Comparison of ENCODE assay signal across 9 cellular contexts in the genomic region with DNA sequence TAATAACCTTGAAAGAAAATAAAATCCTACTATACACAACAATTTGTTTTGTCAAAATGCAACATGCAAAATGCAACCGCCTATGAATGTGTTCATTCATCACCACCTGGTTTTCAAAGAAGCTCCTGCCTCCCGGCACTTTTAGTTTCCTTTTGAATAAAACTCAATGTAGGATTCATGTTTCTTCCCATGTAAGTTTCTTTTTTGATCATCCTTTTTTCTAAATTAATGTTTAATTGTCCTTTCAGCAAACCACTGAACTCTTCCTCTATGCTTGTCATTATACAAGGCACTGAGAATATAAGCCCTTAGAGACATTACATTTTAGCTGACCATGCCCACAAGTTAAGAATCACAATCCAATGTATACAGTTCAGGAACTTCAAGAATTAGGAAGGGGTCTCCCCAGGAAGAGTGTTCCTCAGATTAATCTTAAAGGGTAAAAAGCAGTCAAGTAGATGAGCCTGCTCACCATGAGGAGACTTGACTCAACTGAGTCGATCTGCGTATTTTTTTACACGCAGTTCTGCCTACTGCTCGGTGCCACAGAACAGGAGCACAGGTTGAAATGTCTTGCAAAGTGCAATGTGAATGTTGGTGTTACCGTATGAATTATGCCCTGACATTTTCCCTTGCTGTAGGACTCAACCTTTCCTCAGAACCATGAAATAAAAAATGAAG. TPM values are rescaled to one million over a fixed set of nuclear protein-coding genes. Genes with fewer than 3 reads are reported as not detected.
DNase-seq lines count a peak whose midpoint lies in the region; ATAC-seq and TF ChIP-seq lines count a peak whose summit lies in the region.
"Had no signal": no experiment of that assay in that cellular context is flagged by ENCODE, and none has a peak within 500 bp of the region (broad histone marks: within the 10 kb centered on the region; RNA-seq: fewer than 3 reads in every experiment).

No MANE protein-coding gene starts in this region.

- H3K4me1 ChIP-seq in esophagus squamous epithelium: no peaks in the 10 kb centered on the region
- H3K4me1 ChIP-seq: gastroesophageal sphincter had no signal

- H3K4me1 Mint-ChIP-seq in activated naive CD8-positive, alpha-beta T cell (ENCODE audit: low read depth): peaks cover 65% of the 10 kb centered on the region
- H3K4me1 Mint-ChIP-seq in chondrocyte (ENCODE audit: low read depth): no peaks in the 10 kb centered on the region

- TF ChIP-seq CTCF in brain microvascular endothelial cell (IDR thresholded peaks at IDR 0.05; ENCODE audit: low read depth, low read length, missing control alignments) (no peak), dorsolateral prefrontal cortex (IDR thresholded peaks at IDR 0.05 in 54 of 56, conservative IDR thresholded peaks at IDR 0.05 in 2 of 56; ENCODE audit: low read depth in 1 of 56, partially characterized antibody in 56 of 56) (no peak), esophagus squamous epithelium (IDR thresholded peaks at IDR 0.05) (no peak), chondrocyte (IDR thresholded peaks at IDR 0.05) (no peak)

- H3K36me3 ChIP-seq in brain microvascular endothelial cell (replicated peaks) (no peaks in the 10 kb centered on the region), esophagus squamous epithelium (no peaks in the 10 kb centered on the region)
- H3K36me3 ChIP-seq: gastroesophageal sphincter had no signal

- in situ Hi-C loops in brain microvascular endothelial cell (cut with HindIII; ENCODE audit: low pct_ligation_motif_present, low sequenced_read_pairs): no loop called here

- H3K27ac ChIP-seq in brain microvascular endothelial cell (no peak overlapping the region), dorsolateral prefrontal cortex (no peak overlapping the region), esophagus squamous epithelium (peak overlapping the region in 1 of 4 donors; percentile 26)
- H3K27ac ChIP-seq: gastroesophageal sphincter had no signal

- peak overlapping the region; percentile 87 for H3K27ac Mint-ChIP-seq in activated naive CD8-positive, alpha-beta T cell
- no peak overlapping the region for H3K27ac Mint-ChIP-seq in chondrocyte (ENCODE audit: unreplicated experiment)

- intact Hi-C loops in dorsolateral prefrontal cortex (cut with DNase I) (no loop called here), esophagus squamous epithelium (cut with DNase I) (no loop called here)

- H3K27me3 ChIP-seq in brain microvascular endothelial cell (replicated peaks) (no peaks in the 10 kb centered on the region), dorsolateral prefrontal cortex (no peaks in the 10 kb centered on the region), esophagus squamous epithelium (no peaks in the 10 kb centered on the region)
- H3K27me3 ChIP-seq: gastroesophageal sphincter had no signal

- no peak for TF ChIP-seq POLR2A in esophagus squamous epithelium (IDR thresholded peaks at IDR 0.05)

- no peaks in the 10 kb centered on the region for H3K9me3 ChIP-seq in esophagus squamous epithelium

- WGBS in esophagus squamous epithelium, 2 donors: 79 to 90% methylated on average over 7 of the region's 7 CpGs

- peaks cover 17% of the 10 kb centered on the region for H3K36me3 Mint-ChIP-seq in activated naive CD8-positive, alpha-beta T cell
- H3K36me3 Mint-ChIP-seq in chondrocyte (ENCODE audit: low read depth): peaks cover 1% of the 10 kb centered on the region

- H3K4me3 ChIP-seq in brain microvascular endothelial cell (ENCODE audit: low read depth, low read length) (no peak overlapping the region), dorsolateral prefrontal cortex (no peak overlapping the region), esophagus squamous epithelium (no peak overlapping the region)
- H3K4me3 ChIP-seq: gastroesophageal sphincter had no signal

- ATAC-seq in GM18520 (IDR thresholded peaks at IDR 0.05; ENCODE audit: unreplicated experiment) (peak; percentile 62), GM21447 (IDR thresholded peaks at IDR 0.05; ENCODE audit: unreplicated experiment) (peak; percentile 82), HG03196 (IDR thresholded peaks at IDR 0.05; ENCODE audit: unreplicated experiment) (peak; percentile 88)
- ATAC-seq: gastroesophageal sphincter had no signal

- H3K27me3 Mint-ChIP-seq in activated naive CD8-positive, alpha-beta T cell: no peaks in the 10 kb centered on the region
- H3K27me3 Mint-ChIP-seq in chondrocyte (ENCODE audit: low read depth): no peaks in the 10 kb centered on the region

- peaks cover 9% of the 10 kb centered on the region for H3K9me3 Mint-ChIP-seq in activated naive CD8-positive, alpha-beta T cell (ENCODE audit: low read depth)
- peaks cover 13% of the 10 kb centered on the region for H3K9me3 Mint-ChIP-seq in chondrocyte (ENCODE audit: low read depth)

- H3K4me3 Mint-ChIP-seq in activated naive CD8-positive, alpha-beta T cell: peak overlapping the region; percentile 74
- H3K4me3 Mint-ChIP-seq in chondrocyte (ENCODE audit: unreplicated experiment): no peak overlapping the region

- DNase-seq in brain microvascular endothelial cell (no peak), dorsolateral prefrontal cortex (no peak), esophagus squamous epithelium (lab: John Stamatoyannopoulos, UW) (no peak), chondrocyte (ENCODE audit: low spot score) (no peak)

RNA-seq across cellular contexts. Expression of gene THEMIS, which starts 7.2 kb away (rescaled TPM):
- total RNA-seq in dorsolateral prefrontal cortex (10 to 100 TPM in 7 of 120 experiments, 1 to 10 TPM in 111, under 1 TPM in 2; 0.62 to 14.0 (median 5.6) TPM), esophagus squamous epithelium (1 to 10 TPM in 2 of 4 donors, under 1 TPM in 2; 0.79 to 5.7 (median 1.2) TPM), chondrocyte (not detected in 3 replicates)
